In genomic region chrX:35890699-35891098, GRCh38 we compare ENCODE assay signal across 8 cellular contexts. TPM values are rescaled to one million over a fixed set of nuclear protein-coding genes. Genes with fewer than 3 reads are reported as not detected.
DNase-seq lines count a peak whose midpoint lies in the region; ATAC-seq and TF ChIP-seq lines count a peak whose summit lies in the region.

No MANE protein-coding gene starts in this region.

- H3K36me3 ChIP-seq in heart left ventricle (no peaks in the 10 kb centered on the region), OCI-LY7 (ENCODE audit: insufficient read depth, low read length) (no peaks in the 10 kb centered on the region), neuronal stem cell (replicated peaks in 1 of 2; ENCODE audit: control insufficient read depth in 2 of 2, insufficient read depth in 2 of 2, low read length in 2 of 2) (no peaks in the 10 kb centered on the region)

- POLR2A ChIA-PET in OCI-LY7 (lab: Charles Lee), result no interaction called here

- no peak for TF ChIP-seq POLR2A in heart left ventricle (IDR thresholded peaks at IDR 0.05)

- no peak overlapping the region for H3K4ac ChIP-seq in neuronal stem cell (ENCODE audit: low read length)

- no TSS peak for BruUV-seq in OCI-LY7 (replicated peaks; lab: Mats Ljungman, UMichigan)

- no peaks in the 10 kb centered on the region for H4K20me1 ChIP-seq in OCI-LY7 (ENCODE audit: insufficient read depth, low read length)

- no peak overlapping the region for H3K4me3 Mint-ChIP-seq in endothelial cell (ENCODE audit: unreplicated experiment)

- H2BK15ac ChIP-seq in neuronal stem cell (ENCODE audit: low read length), result no peak overlapping the region

- 51 to 61% (median 56%) methylated on average over 9 of the region's 9 CpGs for WGBS in heart left ventricle, 4 donors
- no CpG with 5 or more reads among the region's 9 CpGs for WGBS in neuronal stem cell (ENCODE audit: extremely low coverage in 2 of 2, insufficient read length in 2 of 2, insufficient replicate concordance in 1 of 2), 2 donors

- no peaks in the 10 kb centered on the region for H3K9me2 ChIP-seq in OCI-LY7 (ENCODE audit: insufficient read depth, low read length)

- H3K9me3 ChIP-seq in heart left ventricle (no peaks in the 10 kb centered on the region), OCI-LY7 (ENCODE audit: low read length) (no peaks in the 10 kb centered on the region), neuronal stem cell (replicated peaks in 1 of 2; ENCODE audit: control insufficient read depth in 2 of 2, insufficient read depth in 1 of 2, low read depth in 1 of 2, low read length in 2 of 2) (no peaks in the 10 kb centered on the region)

- peak in 11 of 12 donors; percentile 27 to 60 (median 49) for TF ChIP-seq CTCF in heart left ventricle (IDR thresholded peaks at IDR 0.05)
- TF ChIP-seq CTCF in OCI-LY7 (conservative IDR thresholded peaks at IDR 0.05; ENCODE audit: low read length), result peak; percentile 69
- TF ChIP-seq CTCF in endothelial cell (IDR thresholded peaks at IDR 0.05; ENCODE audit: unreplicated experiment), result no peak

- H3K4me1 Mint-ChIP-seq in endothelial cell (ENCODE audit: unreplicated experiment), result peaks cover 6% of the 10 kb centered on the region

- no peak overlapping the region for H2AK5ac ChIP-seq in neuronal stem cell (ENCODE audit: low read depth, low read length)

- no peak overlapping the region for H3K23ac ChIP-seq in neuronal stem cell (ENCODE audit: low read depth, low read length, poor library complexity)

- H3K27ac ChIP-seq in heart left ventricle (no peak overlapping the region), OCI-LY7 (ENCODE audit: low read depth, low read length, poor library complexity, severe bottlenecking) (no peak overlapping the region), neuronal stem cell (replicated peaks; ENCODE audit: low read length) (no peak overlapping the region)

- H3K9ac ChIP-seq in neuronal stem cell (ENCODE audit: low read depth, low read length, poor library complexity), result no peak overlapping the region

- H2AFZ ChIP-seq in OCI-LY7 (ENCODE audit: low read length), result no peak overlapping the region
- peak overlapping the region; percentile 76 for H2AFZ ChIP-seq in neuronal stem cell (ENCODE audit: low read length)

- peak in 1 of 5 donors; percentile 6 for DNase-seq in heart left ventricle
- DNase-seq in cardiac septum (ENCODE audit: low spot score), result no peak
- DNase-seq in LHCN-M2 (ENCODE audit: low read depth), result peak; percentile 27
- peak; percentile 16 for DNase-seq in OCI-LY7 (ENCODE audit: low spot score)
- peak; percentile 12 for DNase-seq in endothelial cell (ENCODE audit: low spot score)
- peak; percentile 9 for DNase-seq in neuronal stem cell (ENCODE audit: low spot score)
- DNase-seq in DMS79 (lab: John Stamatoyannopoulos, UW), result no peak

- H3K14ac ChIP-seq in neuronal stem cell (ENCODE audit: low read length), result no peak overlapping the region

- intact Hi-C loops in heart left ventricle (cut with DNase I) (loop anchor here in 3 of 10 donors (5.0 to 10.0 kb wide), 2 partner anchors 974 to 977 kb away; no protein-coding TSS in a partner anchor), cardiac septum (cut with DNase I) (loop anchor here (10.0 kb wide), 1 partner anchor 974 kb away; no protein-coding TSS in a partner anchor), OCI-LY7 (cut with micrococcal nuclease; ENCODE audit: unreplicated experiment) (no loop called here)

- ATAC-seq in heart left ventricle (no peak), GM18520 (IDR thresholded peaks at IDR 0.05; ENCODE audit: unreplicated experiment) (no peak)

- H2BK120ac ChIP-seq in neuronal stem cell (ENCODE audit: low read depth, low read length), result no peak overlapping the region

- no peak overlapping the region for H2BK5ac ChIP-seq in neuronal stem cell (ENCODE audit: low read length)

- H3K27me3 ChIP-seq in heart left ventricle (peaks cover 0 to 6% (median 0%) of the 10 kb centered on the region in 9 donors), neuronal stem cell (ENCODE audit: control insufficient read depth in 3 of 3, insufficient read depth in 3 of 3, low read depth in 1 of 3, low read length in 3 of 3) (no peaks in the 10 kb centered on the region)

- H3K27me3 Mint-ChIP-seq in endothelial cell (ENCODE audit: unreplicated experiment), result no peaks in the 10 kb centered on the region

- no peak overlapping the region for H2BK12ac ChIP-seq in neuronal stem cell (ENCODE audit: low read length)

- H3K36me3 Mint-ChIP-seq in endothelial cell (ENCODE audit: low read depth, unreplicated experiment), result no peaks in the 10 kb centered on the region

- CTCF ChIA-PET in OCI-LY7 (lab: Charles Lee; ENCODE audit: unreplicated experiment), result no interaction called here

- H3K18ac ChIP-seq in neuronal stem cell (ENCODE audit: low read length), result no peak overlapping the region

- H3K79me1 ChIP-seq in neuronal stem cell (ENCODE audit: low read depth, low read length), result no peaks in the 10 kb centered on the region

- H3K4me2 ChIP-seq in OCI-LY7 (ENCODE audit: low read length), result no peak overlapping the region
- H3K4me2 ChIP-seq in neuronal stem cell (ENCODE audit: insufficient read depth, low read length, poor library complexity, severe bottlenecking), result no peak overlapping the region

- H4K91ac ChIP-seq in neuronal stem cell (ENCODE audit: low read depth, low read length, poor library complexity), result no peak overlapping the region

- no peak overlapping the region for H4K8ac ChIP-seq in neuronal stem cell (ENCODE audit: low read depth, low read length)

- H3K79me2 ChIP-seq in OCI-LY7 (ENCODE audit: insufficient read depth, low read depth, low read length), result no peaks in the 10 kb centered on the region

- no peak overlapping the region for H3K4me3 ChIP-seq in heart left ventricle
- H3K4me3 ChIP-seq in OCI-LY7 (ENCODE audit: low read depth, low read length, poor library complexity, severe bottlenecking), result no peak overlapping the region
- no peak overlapping the region for H3K4me3 ChIP-seq in neuronal stem cell (ENCODE audit: low read length in 2 of 2)

- H3K4me1 ChIP-seq in heart left ventricle, result no peaks in the 10 kb centered on the region
- no peaks in the 10 kb centered on the region for H3K4me1 ChIP-seq in OCI-LY7 (ENCODE audit: insufficient read depth, low read length, poor library complexity, severe bottlenecking)
- H3K4me1 ChIP-seq in neuronal stem cell (ENCODE audit: control insufficient read depth in 2 of 2, insufficient read depth in 1 of 2, low read depth in 1 of 2, low read length in 2 of 2), result no peaks in the 10 kb centered on the region

- H3K9me3 Mint-ChIP-seq in endothelial cell (ENCODE audit: unreplicated experiment), result no peaks in the 10 kb centered on the region

- no peak overlapping the region for H3K27ac Mint-ChIP-seq in endothelial cell (ENCODE audit: unreplicated experiment)

RNA-seq across cellular contexts. Expression of gene CFAP47, which starts 28.8 kb away (rescaled TPM):
- total RNA-seq in heart left ventricle, result not detected
- not detected for polyA plus RNA-seq in heart left ventricle
- total RNA-seq in cardiac septum, result not detected
- total RNA-seq in LHCN-M2 (2014; rRNA removed), result not detected in 2 replicates
- not detected for polyA plus RNA-seq in LHCN-M2 (2012)
- not detected in 2 replicates for total RNA-seq in OCI-LY7 (2014; rRNA removed; shearing (Covaris generic))
- not detected in 2 replicates for total RNA-seq in OCI-LY7 (2022)
- total RNA-seq in endothelial cell (ENCODE audit: unreplicated experiment), result 0.44 TPM
- 0.04 TPM for polyA plus RNA-seq in neuronal stem cell (2013, experiment 1 of 2)
- 0.07 TPM for polyA plus RNA-seq in neuronal stem cell (2013, experiment 2 of 2)

Comparison
In these comparisons a context has a peak if more than half of its experiments do, and no peak if none do; other contexts are left out.
1. DNase-seq: peak in LHCN-M2 (single experiment), OCI-LY7 (single experiment), endothelial cell (single experiment) and neuronal stem cell (single experiment); none in cardiac septum (single experiment) and DMS79 (single experiment).